ENCODE assay signal across 1 cellular context in genomic region chr5:82522912-82523311, GRCh38.
TF ChIP-seq lines count a peak whose summit lies in the region.

No MANE protein-coding gene starts in this region.

TF ChIP-seq in HepG2, 621 proteins besides CTCF, POLR2A, EP300 and RAD21 (continued from another document):
- TF ChIP-seq ZFP37 (CRISPR knock-in tag; IDR thresholded peaks at IDR 0.05; ENCODE audit: borderline replicate concordance) (no peak), FOXA1 (IDR thresholded peaks at IDR 0.05) (no peak), FOXA1 (CRISPR knock-in tag; IDR thresholded peaks at IDR 0.05) (no peak), ZFYVE20 (CRISPR knock-in tag; IDR thresholded peaks at IDR 0.05; ENCODE audit: borderline replicate concordance, low read depth) (no peak), TMF1 (CRISPR knock-in tag; IDR thresholded peaks at IDR 0.05; ENCODE audit: low read depth) (no peak), CENPX (CRISPR knock-in tag; IDR thresholded peaks at IDR 0.05) (no peak), NR3C1 (CRISPR knock-in tag; IDR thresholded peaks at IDR 0.05) (no peak)
